ENCODE assay signal across 32 cellular contexts in the genomic region with DNA sequence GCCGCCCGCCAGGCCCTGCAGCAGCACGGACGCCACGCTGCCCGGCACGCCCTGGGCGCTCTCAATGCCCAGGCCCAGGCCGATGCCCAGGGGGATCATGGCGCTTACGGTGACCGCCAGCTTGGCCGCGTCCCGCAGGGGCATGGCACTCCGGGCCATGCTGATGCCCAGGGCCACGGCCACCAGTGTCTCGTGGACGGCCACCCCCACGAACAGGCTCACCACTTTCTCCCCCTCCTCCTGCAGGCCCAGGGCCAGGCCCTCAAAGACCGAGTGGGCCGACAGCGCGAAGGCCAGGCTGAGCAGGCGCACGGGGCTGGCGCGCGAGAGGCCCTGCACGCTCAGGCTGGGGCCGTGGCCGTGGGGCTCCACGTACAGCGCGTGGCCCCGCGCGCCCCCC.
"Had no signal": no experiment of that assay in that cellular context is flagged by ENCODE, and none has a peak within 500 bp of the region (broad histone marks: within the 10 kb centered on the region; RNA-seq: fewer than 3 reads in every experiment).

No MANE protein-coding gene starts in this region.

- H3K4me3 ChIP-seq: esophagus muscularis mucosa, gastrocnemius medialis, heart left ventricle had no signal

- H3K4me3 Mint-ChIP-seq: activated B cell treated with CpG ODN at 0.5 μM for 24 hours; activated CD8-positive, alpha-beta T cell treated with anti-CD3 and anti-CD28 coated beads for 36 hours; activated naive CD8-positive, alpha-beta T cell; activated T-cell treated with anti-CD3 and anti-CD28 coated beads, Interleukin-2, amount 50 U/mL, for 4 hours; activated T-helper 17 cell treated with anti-CD3 and anti-CD28 coated beads, Interleukin-2, amount 50 U/mL, for 72 hours; central memory CD8-positive, alpha-beta T cell; effector memory CD8-positive, alpha-beta T cell; T-helper 17 cell; T-helper 2 cell treated with Interferon-gamma antibody and Interleukin-4, amounts not matched to agents 5 μg/mL and 100 μg/mL, for 36 hours had no signal

- ATAC-seq: activated CD4-positive, CD25-positive, alpha-beta regulatory T cell treated with anti-CD3 and anti-CD28 coated beads, Interleukin-2, amount 50 U/mL, for 24 hours; activated CD8-positive, alpha-beta T cell treated with anti-CD3 and anti-CD28 coated beads for 36 hours; activated T-cell treated with anti-CD3 and anti-CD28 coated beads, Interleukin-2, amount 50 U/mL, for 4 hours; activated T-helper 17 cell treated with anti-CD3 and anti-CD28 coated beads, Interleukin-2, amount 50 U/mL, for 72 hours; effector memory CD8-positive, alpha-beta T cell; foreskin keratinocyte; gastrocnemius medialis; heart left ventricle; T-helper 17 cell had no signal

- H3K27me3 ChIP-seq: foreskin keratinocyte had no signal

- H3K4me1 Mint-ChIP-seq: activated T-helper 17 cell treated with anti-CD3 and anti-CD28 coated beads, Interleukin-2, amount 50 U/mL, for 72 hours had no signal

- H3K27ac ChIP-seq: brain microvascular endothelial cell, esophagus muscularis mucosa, foreskin keratinocyte, gastrocnemius medialis, heart left ventricle, WERI-Rb-1 had no signal

- H3K4me1 ChIP-seq: foreskin keratinocyte, gastrocnemius medialis had no signal

- DNase-seq: activated B cell treated with CpG ODN at 0.5 μM for 24 hours; activated CD4-positive, alpha-beta T cell treated with anti-CD3 and anti-CD28 coated beads for 48 hours; activated CD4-positive, alpha-beta T cell treated with anti-CD3 and anti-CD28 coated beads, Interleukin-2, amount 50 U/mL, for 1 hour; activated CD4-positive, alpha-beta T cell treated with anti-CD3 and anti-CD28 coated beads, Interleukin-2, amount 50 U/mL, for 48 hours; activated CD8-positive, alpha-beta memory T cell treated with anti-CD3 and anti-CD28 coated beads for 24 hours; activated CD8-positive, alpha-beta T cell treated with anti-CD3 and anti-CD28 coated beads for 36 hours; activated effector memory CD4-positive, alpha-beta T cell treated with Interleukin-2 at 50 U/mL for 16 hours; activated gamma-delta T cell treated with Interleukin-2 at 50 U/mL for 16 hours; activated naive CD4-positive, alpha-beta T cell treated with anti-CD3 and anti-CD28 coated beads, Interleukin-2, amount 50 U/mL, for 16 hours; activated naive CD4-positive, alpha-beta T cell treated with Interleukin-2 at 50 U/mL for 16 hours; activated T-cell treated with anti-CD3 and anti-CD28 coated beads, Interleukin-2, amount 50 U/mL, for 4 hours; amniotic stem cell; anterior cingulate cortex; brain microvascular endothelial cell; cortex of kidney; dermis blood vessel endothelial cell; effector CD4-positive, alpha-beta T cell; effector memory CD8-positive, alpha-beta T cell; erythroblast; foreskin keratinocyte; gastrocnemius medialis; glutamatergic neuron; heart left ventricle; T-helper 17 cell; T1000; WERI-Rb-1 had no signal

- H3K9me3 ChIP-seq: esophagus muscularis mucosa, gastrocnemius medialis had no signal

- H3K9me3 Mint-ChIP-seq: activated B cell treated with CpG ODN at 0.5 μM for 24 hours; activated CD8-positive, alpha-beta T cell treated with anti-CD3 and anti-CD28 coated beads for 36 hours; activated T-cell treated with anti-CD3 and anti-CD28 coated beads, Interleukin-2, amount 50 U/mL, for 4 hours; activated T-helper 17 cell treated with anti-CD3 and anti-CD28 coated beads, Interleukin-2, amount 50 U/mL, for 72 hours; central memory CD8-positive, alpha-beta T cell; effector memory CD8-positive, alpha-beta T cell; T-helper 2 cell treated with Interferon-gamma antibody and Interleukin-4, amounts not matched to agents 5 μg/mL and 100 μg/mL, for 36 hours had no signal

- H3K27me3 Mint-ChIP-seq: activated B cell treated with CpG ODN at 0.5 μM for 24 hours; activated CD8-positive, alpha-beta T cell treated with anti-CD3 and anti-CD28 coated beads for 36 hours; activated naive CD8-positive, alpha-beta T cell; activated T-helper 17 cell treated with anti-CD3 and anti-CD28 coated beads, Interleukin-2, amount 50 U/mL, for 72 hours; central memory CD8-positive, alpha-beta T cell; effector memory CD8-positive, alpha-beta T cell had no signal

- H3K27ac Mint-ChIP-seq: activated CD8-positive, alpha-beta T cell treated with anti-CD3 and anti-CD28 coated beads for 36 hours; activated naive CD8-positive, alpha-beta T cell; activated T-helper 17 cell treated with anti-CD3 and anti-CD28 coated beads, Interleukin-2, amount 50 U/mL, for 72 hours; T-helper 17 cell; T-helper 2 cell treated with Interferon-gamma antibody and Interleukin-4, amounts not matched to agents 5 μg/mL and 100 μg/mL, for 36 hours had no signal
